1 cellular context compared by ENCODE assay signal in the genomic region with DNA sequence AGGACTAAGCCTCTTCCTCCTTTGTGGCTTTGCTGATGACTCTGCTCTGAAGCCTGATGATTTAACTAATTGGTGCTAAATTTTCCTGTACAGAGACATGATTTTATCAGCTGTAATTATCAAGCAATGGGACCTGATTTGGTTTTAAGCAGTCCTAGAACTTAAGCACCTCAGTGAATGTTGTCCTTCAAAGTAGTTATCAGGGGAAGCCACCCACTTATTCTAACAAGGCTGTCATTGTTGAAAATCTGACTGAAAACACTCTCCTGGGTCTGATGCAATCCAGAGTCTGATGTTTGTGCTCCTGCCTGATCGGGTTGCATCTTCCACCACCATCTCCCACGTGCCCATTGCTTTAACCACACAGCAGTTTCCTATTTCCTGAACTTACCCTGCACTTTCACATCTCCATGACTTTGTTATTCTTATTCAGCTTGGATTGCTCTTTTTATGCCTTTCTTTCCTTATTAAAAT.
A peak's percentile ranks its signal among the peaks of the same experiment; 100 is the strongest.
TF ChIP-seq lines count a peak whose summit lies in the region.

No MANE protein-coding gene starts in this region.

TF ChIP-seq in K562, 482 proteins besides CTCF, POLR2A, EP300 and RAD21 (continued from another document and continues in another):
- TF ChIP-seq, protein P1, sequence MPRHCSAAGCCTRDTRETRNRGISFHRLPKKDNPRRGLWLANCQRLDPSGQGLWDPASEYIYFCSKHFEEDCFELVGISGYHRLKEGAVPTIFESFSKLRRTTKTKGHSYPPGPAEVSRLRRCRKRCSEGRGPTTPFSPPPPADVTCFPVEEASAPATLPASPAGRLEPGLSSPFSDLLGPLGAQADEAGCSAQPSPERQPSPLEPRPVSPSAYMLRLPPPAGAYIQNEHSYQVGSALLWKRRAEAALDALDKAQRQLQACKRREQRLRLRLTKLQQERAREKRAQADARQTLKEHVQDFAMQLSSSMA (CRISPR knock-in tag; IDR thresholded peaks at IDR 0.05), result no peak
- TF ChIP-seq SP2 (IDR thresholded peaks at IDR 0.05; ENCODE audit: extremely low read depth, low read depth, low read length, poor library complexity, severe bottlenecking) (no peak), KLF16 (IDR thresholded peaks at IDR 0.05) (peak; percentile 60; the same call in 1 of the 2 replicates), TAF1 (IDR thresholded peaks at IDR 0.05; ENCODE audit: control insufficient read depth, extremely low read depth, insufficient read depth, low read length, severe bottlenecking) (no peak), PML (IDR thresholded peaks at IDR 0.05; ENCODE audit: low read length) (peak; percentile 36; the same call in 1 of the 2 replicates), E2F1 (CRISPR knock-in tag; IDR thresholded peaks at IDR 0.05) (no peak), NR2C2 (CRISPR knock-in tag; IDR thresholded peaks at IDR 0.05) (no peak), NR2C2 (tag; IDR thresholded peaks at IDR 0.05) (no peak), AFF1 (IDR thresholded peaks at IDR 0.05; ENCODE audit: low read depth in 1 of 2, partially characterized antibody in 2 of 2) (peak in 1 of 2 experiments; percentile 16), LARP7 (IDR thresholded peaks at IDR 0.05) (no peak), KLF10 (CRISPR knock-in tag; IDR thresholded peaks at IDR 0.05) (no peak), PHF20 (IDR thresholded peaks at IDR 0.05; ENCODE audit: partially characterized antibody) (no peak), ZZZ3 (IDR thresholded peaks at IDR 0.05) (no peak), BRD9 (IDR thresholded peaks at IDR 0.05; ENCODE audit: low read depth, partially characterized antibody) (no peak), ZNF174 (CRISPR knock-in tag; IDR thresholded peaks at IDR 0.05) (no peak), EZH2 (IDR thresholded peaks at IDR 0.05; ENCODE audit: borderline replicate concordance, low read depth, low read length) (no peak), MED1 (CRISPR knock-in tag; IDR thresholded peaks at IDR 0.05; ENCODE audit: borderline replicate concordance) (no peak), ZNF512 (tag; IDR thresholded peaks at IDR 0.05) (no peak), TOE1 (IDR thresholded peaks at IDR 0.05; ENCODE audit: borderline replicate concordance) (no peak), TOE1 (CRISPR knock-in tag; IDR thresholded peaks at IDR 0.05; ENCODE audit: borderline replicate concordance, low read depth) (no peak), FOXK2 (conservative IDR thresholded peaks at IDR 0.05 in 1 of 2, IDR thresholded peaks at IDR 0.05 in 1 of 2; ENCODE audit: low read depth in 2 of 2) (no peak), DMBX1 (CRISPR knock-in tag; IDR thresholded peaks at IDR 0.05; ENCODE audit: borderline replicate concordance) (no peak), SMC3 (conservative IDR thresholded peaks at IDR 0.05; ENCODE audit: insufficient read depth, low read depth, low read length) (no peak), KLF13 (tag; IDR thresholded peaks at IDR 0.05; ENCODE audit: borderline replicate concordance, low read depth) (no peak), HDAC3 (IDR thresholded peaks at IDR 0.05; ENCODE audit: borderline replicate concordance, partially characterized antibody) (peak; percentile 33), MTA2 (IDR thresholded peaks at IDR 0.05; ENCODE audit: low read depth) (no peak)
- TF ChIP-seq, protein P2, sequence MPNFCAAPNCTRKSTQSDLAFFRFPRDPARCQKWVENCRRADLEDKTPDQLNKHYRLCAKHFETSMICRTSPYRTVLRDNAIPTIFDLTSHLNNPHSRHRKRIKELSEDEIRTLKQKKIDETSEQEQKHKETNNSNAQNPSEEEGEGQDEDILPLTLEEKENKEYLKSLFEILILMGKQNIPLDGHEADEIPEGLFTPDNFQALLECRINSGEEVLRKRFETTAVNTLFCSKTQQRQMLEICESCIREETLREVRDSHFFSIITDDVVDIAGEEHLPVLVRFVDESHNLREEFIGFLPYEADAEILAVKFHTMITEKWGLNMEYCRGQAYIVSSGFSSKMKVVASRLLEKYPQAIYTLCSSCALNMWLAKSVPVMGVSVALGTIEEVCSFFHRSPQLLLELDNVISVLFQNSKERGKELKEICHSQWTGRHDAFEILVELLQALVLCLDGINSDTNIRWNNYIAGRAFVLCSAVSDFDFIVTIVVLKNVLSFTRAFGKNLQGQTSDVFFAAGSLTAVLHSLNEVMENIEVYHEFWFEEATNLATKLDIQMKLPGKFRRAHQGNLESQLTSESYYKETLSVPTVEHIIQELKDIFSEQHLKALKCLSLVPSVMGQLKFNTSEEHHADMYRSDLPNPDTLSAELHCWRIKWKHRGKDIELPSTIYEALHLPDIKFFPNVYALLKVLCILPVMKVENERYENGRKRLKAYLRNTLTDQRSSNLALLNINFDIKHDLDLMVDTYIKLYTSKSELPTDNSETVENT (CRISPR knock-in tag; IDR thresholded peaks at IDR 0.05), result no peak
- TF ChIP-seq, protein P3, sequence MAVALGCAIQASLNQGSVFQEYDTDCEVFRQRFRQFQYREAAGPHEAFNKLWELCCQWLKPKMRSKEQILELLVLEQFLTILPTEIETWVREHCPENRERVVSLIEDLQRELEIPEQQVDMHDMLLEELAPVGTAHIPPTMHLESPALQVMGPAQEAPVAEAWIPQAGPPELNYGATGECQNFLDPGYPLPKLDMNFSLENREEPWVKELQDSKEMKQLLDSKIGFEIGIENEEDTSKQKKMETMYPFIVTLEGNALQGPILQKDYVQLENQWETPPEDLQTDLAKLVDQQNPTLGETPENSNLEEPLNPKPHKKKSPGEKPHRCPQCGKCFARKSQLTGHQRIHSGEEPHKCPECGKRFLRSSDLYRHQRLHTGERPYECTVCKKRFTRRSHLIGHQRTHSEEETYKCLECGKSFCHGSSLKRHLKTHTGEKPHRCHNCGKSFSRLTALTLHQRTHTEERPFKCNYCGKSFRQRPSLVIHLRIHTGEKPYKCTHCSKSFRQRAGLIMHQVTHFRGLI (CRISPR knock-in tag; IDR thresholded peaks at IDR 0.05), result no peak
- TF ChIP-seq, protein P4, sequence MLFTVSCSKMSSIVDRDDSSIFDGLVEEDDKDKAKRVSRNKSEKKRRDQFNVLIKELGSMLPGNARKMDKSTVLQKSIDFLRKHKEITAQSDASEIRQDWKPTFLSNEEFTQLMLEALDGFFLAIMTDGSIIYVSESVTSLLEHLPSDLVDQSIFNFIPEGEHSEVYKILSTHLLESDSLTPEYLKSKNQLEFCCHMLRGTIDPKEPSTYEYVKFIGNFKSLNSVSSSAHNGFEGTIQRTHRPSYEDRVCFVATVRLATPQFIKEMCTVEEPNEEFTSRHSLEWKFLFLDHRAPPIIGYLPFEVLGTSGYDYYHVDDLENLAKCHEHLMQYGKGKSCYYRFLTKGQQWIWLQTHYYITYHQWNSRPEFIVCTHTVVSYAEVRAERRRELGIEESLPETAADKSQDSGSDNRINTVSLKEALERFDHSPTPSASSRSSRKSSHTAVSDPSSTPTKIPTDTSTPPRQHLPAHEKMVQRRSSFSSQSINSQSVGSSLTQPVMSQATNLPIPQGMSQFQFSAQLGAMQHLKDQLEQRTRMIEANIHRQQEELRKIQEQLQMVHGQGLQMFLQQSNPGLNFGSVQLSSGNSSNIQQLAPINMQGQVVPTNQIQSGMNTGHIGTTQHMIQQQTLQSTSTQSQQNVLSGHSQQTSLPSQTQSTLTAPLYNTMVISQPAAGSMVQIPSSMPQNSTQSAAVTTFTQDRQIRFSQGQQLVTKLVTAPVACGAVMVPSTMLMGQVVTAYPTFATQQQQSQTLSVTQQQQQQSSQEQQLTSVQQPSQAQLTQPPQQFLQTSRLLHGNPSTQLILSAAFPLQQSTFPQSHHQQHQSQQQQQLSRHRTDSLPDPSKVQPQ (CRISPR knock-in tag; IDR thresholded peaks at IDR 0.05; ENCODE audit: borderline replicate concordance), result no peak
